Comparison of ENCODE assay signal across 12 cellular contexts in genomic region chr6:31792741-31793140, GRCh38. TPM values are rescaled to one million over a fixed set of nuclear protein-coding genes. Genes with fewer than 3 reads are reported as not detected.
DNase-seq lines count a peak whose midpoint lies in the region; ATAC-seq, FAIRE-seq and TF ChIP-seq lines count a peak whose summit lies in the region.
"Had no signal": no experiment of that assay in that cellular context is flagged by ENCODE, and none has a peak within 500 bp of the region (broad histone marks: within the 10 kb centered on the region; RNA-seq: fewer than 3 reads in every experiment).

No MANE protein-coding gene starts in this region.

- DNase-seq in CD4-positive, CD25-positive, alpha-beta regulatory T cell = no peak
- DNase-seq in HT1080 (ENCODE audit: low read depth) (peak; percentile 91), astrocyte of the spinal cord (ENCODE audit: low read depth, low spot score) (peak; percentile 50), kidney tubule cell (ENCODE audit: low spot score) (peak; percentile 97), NCI-H2029 treated with DMSO at 0.1 percent for 48 hours (lab: John Stamatoyannopoulos, UW) (no peak), GM12892 (ENCODE audit: insufficient read length) (no peak), foreskin fibroblast (no peak)
- DNase-seq: DMS79 treated with DMSO at 0.1 percent for 48 hours, NCI-H526, occipital lobe had no signal

- H3K27me3 ChIP-seq in CD4-positive, CD25-positive, alpha-beta regulatory T cell (ENCODE audit: control insufficient read depth, insufficient read depth, low read length) = no peaks in the 10 kb centered on the region
- H3K27me3 ChIP-seq: vagina had no signal

- no peak for TF ChIP-seq CTCF in astrocyte of the spinal cord (IDR thresholded peaks at IDR 0.05; ENCODE audit: low read depth, low read length)
- TF ChIP-seq CTCF in foreskin fibroblast (IDR thresholded peaks at IDR 0.05; ENCODE audit: low read depth, low read length) = no peak

- in situ Hi-C loops in astrocyte of the spinal cord (cut with HindIII; ENCODE audit: low sequenced_read_pairs) = no loop called here

- H3K9me3 ChIP-seq in CD4-positive, CD25-positive, alpha-beta regulatory T cell (ENCODE audit: control insufficient read depth in 2 of 2, low read length in 2 of 2) = no peaks in the 10 kb centered on the region
- H3K9me3 ChIP-seq: vagina had no signal

- H3K4me3 ChIP-seq in CD4-positive, CD25-positive, alpha-beta regulatory T cell (ENCODE audit: low read depth, low read length) = no peak overlapping the region
- H3K4me3 ChIP-seq in astrocyte of the spinal cord (ENCODE audit: low read depth, low read length) (no peak overlapping the region), foreskin fibroblast (ENCODE audit: low read depth in 1 of 2, low read length in 2 of 2) (no peak overlapping the region)
- H3K4me3 ChIP-seq: vagina had no signal

- TF ChIP-seq POLR2A in GM12892 (IDR thresholded peaks at IDR 0.05; ENCODE audit: low read depth, low read length) = no peak

- no peak for FAIRE-seq in GM12892 (lab: Jason Lieb, UNC)

- H3K27me3 Mint-ChIP-seq in CD4-positive, CD25-positive, alpha-beta regulatory T cell = no peaks in the 10 kb centered on the region

- H3K9me3 Mint-ChIP-seq in CD4-positive, CD25-positive, alpha-beta regulatory T cell = peaks cover 0 to 2% (median 0%) of the 10 kb centered on the region in 7 donors

- peak overlapping the region; percentile 15 to 99 (median 43) for H3K27ac Mint-ChIP-seq in CD4-positive, CD25-positive, alpha-beta regulatory T cell

- H3K4me1 Mint-ChIP-seq in CD4-positive, CD25-positive, alpha-beta regulatory T cell = peaks cover 9 to 57% (median 31%) of the 10 kb centered on the region in 4 donors

- peak overlapping the region; percentile 23 for H3K27ac ChIP-seq in CD4-positive, CD25-positive, alpha-beta regulatory T cell (ENCODE audit: insufficient read depth, low read length, poor library complexity, severe bottlenecking)
- H3K27ac ChIP-seq: vagina had no signal

- H3K36me3 ChIP-seq in CD4-positive, CD25-positive, alpha-beta regulatory T cell (ENCODE audit: control insufficient read depth, insufficient read depth, low read length) = peaks cover 11% of the 10 kb centered on the region

- peak overlapping the region in 1 of 4 donors; percentile 43 for H3K4me3 Mint-ChIP-seq in CD4-positive, CD25-positive, alpha-beta regulatory T cell

- peaks cover 39% of the 10 kb centered on the region for H3K4me1 ChIP-seq in CD4-positive, CD25-positive, alpha-beta regulatory T cell (ENCODE audit: control insufficient read depth, insufficient read depth, low read length, poor library complexity, severe bottlenecking)

- peaks cover 10% of the 10 kb centered on the region for H3K36me3 Mint-ChIP-seq in CD4-positive, CD25-positive, alpha-beta regulatory T cell

- no peak for ATAC-seq in CD4-positive, CD25-positive, alpha-beta regulatory T cell (ENCODE audit: low read depth in 2 of 2)
- no peak for ATAC-seq in HG02884 (IDR thresholded peaks at IDR 0.05; ENCODE audit: unreplicated experiment)

RNA-seq across cellular contexts. Expression of gene VARS1, which starts 2.8 kb away (rescaled TPM):
- total RNA-seq in CD4-positive, CD25-positive, alpha-beta regulatory T cell = 63.4 TPM
- 10 to 100 TPM; 27.1 to 45.1 (median 29.9) TPM for polyA plus RNA-seq in CD4-positive, CD25-positive, alpha-beta regulatory T cell
- 63.0 and 76.4 TPM in 2 replicates for total RNA-seq in HT1080 (2014; rRNA removed; shearing (Covaris generic))
- polyA plus RNA-seq in HT1080 (2015; cell fraction: cytosol; rRNA removed) = 74.9 and 76.0 TPM in 2 replicates
- polyA plus RNA-seq in HT1080 (2015; cell fraction: nucleus; rRNA removed) = 214 and 224 TPM in 2 replicates
- polyA plus RNA-seq in GM12892 (2012; ENCODE audit: missing spikeins) = 54.6 TPM

RNA-seq across cellular contexts. Expression of gene LSM2, which starts 14.0 kb away (rescaled TPM):
- total RNA-seq in CD4-positive, CD25-positive, alpha-beta regulatory T cell = 29.3 TPM
- polyA plus RNA-seq in CD4-positive, CD25-positive, alpha-beta regulatory T cell = 100 to 1,000 TPM in 1 of 4 donors, 10 to 100 TPM in 3; 80.0 to 122 (median 87.5) TPM
- total RNA-seq in HT1080 (2014; rRNA removed; shearing (Covaris generic)) = 104 and 115 TPM in 2 replicates
- polyA plus RNA-seq in HT1080 (2015; cell fraction: cytosol; rRNA removed) = 105 and 107 TPM in 2 replicates
- 26.3 and 30.0 TPM in 2 replicates for polyA plus RNA-seq in HT1080 (2015; cell fraction: nucleus; rRNA removed)
- polyA plus RNA-seq in GM12892 (2012; ENCODE audit: missing spikeins) = 161 TPM

RNA-seq across cellular contexts. Expression of gene VWA7, which starts 15.6 kb away (rescaled TPM):
- 6.8 TPM for total RNA-seq in CD4-positive, CD25-positive, alpha-beta regulatory T cell
- 1 to 10 TPM in 3 of 4 donors, under 1 TPM in 1; 0.91 to 1.2 (median 1.2) TPM for polyA plus RNA-seq in CD4-positive, CD25-positive, alpha-beta regulatory T cell
- 0.77 and 0.79 TPM in 2 replicates for total RNA-seq in HT1080 (2014; rRNA removed; shearing (Covaris generic))
- polyA plus RNA-seq in HT1080 (2015; cell fraction: cytosol; rRNA removed) = 1.1 and 1.6 TPM in 2 replicates
- 3.0 and 3.4 TPM in 2 replicates for polyA plus RNA-seq in HT1080 (2015; cell fraction: nucleus; rRNA removed)
- 1.2 TPM for polyA plus RNA-seq in GM12892 (2012; ENCODE audit: missing spikeins)

RNA-seq across cellular contexts. Expression of gene HSPA1L, which starts 22.3 kb away (rescaled TPM):
- total RNA-seq in CD4-positive, CD25-positive, alpha-beta regulatory T cell = 5.5 TPM
- 1 to 10 TPM; 2.2 to 4.2 (median 3.5) TPM for polyA plus RNA-seq in CD4-positive, CD25-positive, alpha-beta regulatory T cell
- 0.73 and 1.3 TPM in 2 replicates for total RNA-seq in HT1080 (2014; rRNA removed; shearing (Covaris generic))
- polyA plus RNA-seq in HT1080 (2015; cell fraction: cytosol; rRNA removed) = 1.2 and 1.5 TPM in 2 replicates
- polyA plus RNA-seq in HT1080 (2015; cell fraction: nucleus; rRNA removed) = 1.6 and 2.3 TPM in 2 replicates
- 1.2 TPM for polyA plus RNA-seq in GM12892 (2012; ENCODE audit: missing spikeins)

RNA-seq across cellular contexts. Expression of gene HSPA1A, which starts 22.6 kb away (rescaled TPM):
- 30.6 TPM for total RNA-seq in CD4-positive, CD25-positive, alpha-beta regulatory T cell
- 10 to 100 TPM; 65.7 to 93.0 (median 80.5) TPM for polyA plus RNA-seq in CD4-positive, CD25-positive, alpha-beta regulatory T cell
- 99.6 and 108 TPM in 2 replicates for total RNA-seq in HT1080 (2014; rRNA removed; shearing (Covaris generic))
- polyA plus RNA-seq in HT1080 (2015; cell fraction: cytosol; rRNA removed) = 21.7 and 29.8 TPM in 2 replicates
- polyA plus RNA-seq in HT1080 (2015; cell fraction: nucleus; rRNA removed) = 65.3 and 67.2 TPM in 2 replicates
- polyA plus RNA-seq in GM12892 (2012; ENCODE audit: missing spikeins) = 8.1 TPM

Comparison
In these comparisons a context has a peak if more than half of its experiments do, and no peak if none do; other contexts are left out.
1. DNase-seq: peak in HT1080 (single experiment), astrocyte of the spinal cord (single experiment) and kidney tubule cell (single experiment); none in CD4-positive, CD25-positive, alpha-beta regulatory T cell (0 of 3), NCI-H2029 treated with DMSO at 0.1 percent for 48 hours (single experiment), GM12892 (single experiment) and foreskin fibroblast (0 of 2).